1 cellular context compared by ENCODE assay signal in genomic region chr1:11804666-11805453, GRCh38.
TF ChIP-seq lines count a peak whose summit lies in the region.

No MANE protein-coding gene starts in this region.

TF ChIP-seq in GM23338, 12 proteins besides CTCF, POLR2A, EP300 and RAD21 (continued from another document):
- TF ChIP-seq, protein P1, sequence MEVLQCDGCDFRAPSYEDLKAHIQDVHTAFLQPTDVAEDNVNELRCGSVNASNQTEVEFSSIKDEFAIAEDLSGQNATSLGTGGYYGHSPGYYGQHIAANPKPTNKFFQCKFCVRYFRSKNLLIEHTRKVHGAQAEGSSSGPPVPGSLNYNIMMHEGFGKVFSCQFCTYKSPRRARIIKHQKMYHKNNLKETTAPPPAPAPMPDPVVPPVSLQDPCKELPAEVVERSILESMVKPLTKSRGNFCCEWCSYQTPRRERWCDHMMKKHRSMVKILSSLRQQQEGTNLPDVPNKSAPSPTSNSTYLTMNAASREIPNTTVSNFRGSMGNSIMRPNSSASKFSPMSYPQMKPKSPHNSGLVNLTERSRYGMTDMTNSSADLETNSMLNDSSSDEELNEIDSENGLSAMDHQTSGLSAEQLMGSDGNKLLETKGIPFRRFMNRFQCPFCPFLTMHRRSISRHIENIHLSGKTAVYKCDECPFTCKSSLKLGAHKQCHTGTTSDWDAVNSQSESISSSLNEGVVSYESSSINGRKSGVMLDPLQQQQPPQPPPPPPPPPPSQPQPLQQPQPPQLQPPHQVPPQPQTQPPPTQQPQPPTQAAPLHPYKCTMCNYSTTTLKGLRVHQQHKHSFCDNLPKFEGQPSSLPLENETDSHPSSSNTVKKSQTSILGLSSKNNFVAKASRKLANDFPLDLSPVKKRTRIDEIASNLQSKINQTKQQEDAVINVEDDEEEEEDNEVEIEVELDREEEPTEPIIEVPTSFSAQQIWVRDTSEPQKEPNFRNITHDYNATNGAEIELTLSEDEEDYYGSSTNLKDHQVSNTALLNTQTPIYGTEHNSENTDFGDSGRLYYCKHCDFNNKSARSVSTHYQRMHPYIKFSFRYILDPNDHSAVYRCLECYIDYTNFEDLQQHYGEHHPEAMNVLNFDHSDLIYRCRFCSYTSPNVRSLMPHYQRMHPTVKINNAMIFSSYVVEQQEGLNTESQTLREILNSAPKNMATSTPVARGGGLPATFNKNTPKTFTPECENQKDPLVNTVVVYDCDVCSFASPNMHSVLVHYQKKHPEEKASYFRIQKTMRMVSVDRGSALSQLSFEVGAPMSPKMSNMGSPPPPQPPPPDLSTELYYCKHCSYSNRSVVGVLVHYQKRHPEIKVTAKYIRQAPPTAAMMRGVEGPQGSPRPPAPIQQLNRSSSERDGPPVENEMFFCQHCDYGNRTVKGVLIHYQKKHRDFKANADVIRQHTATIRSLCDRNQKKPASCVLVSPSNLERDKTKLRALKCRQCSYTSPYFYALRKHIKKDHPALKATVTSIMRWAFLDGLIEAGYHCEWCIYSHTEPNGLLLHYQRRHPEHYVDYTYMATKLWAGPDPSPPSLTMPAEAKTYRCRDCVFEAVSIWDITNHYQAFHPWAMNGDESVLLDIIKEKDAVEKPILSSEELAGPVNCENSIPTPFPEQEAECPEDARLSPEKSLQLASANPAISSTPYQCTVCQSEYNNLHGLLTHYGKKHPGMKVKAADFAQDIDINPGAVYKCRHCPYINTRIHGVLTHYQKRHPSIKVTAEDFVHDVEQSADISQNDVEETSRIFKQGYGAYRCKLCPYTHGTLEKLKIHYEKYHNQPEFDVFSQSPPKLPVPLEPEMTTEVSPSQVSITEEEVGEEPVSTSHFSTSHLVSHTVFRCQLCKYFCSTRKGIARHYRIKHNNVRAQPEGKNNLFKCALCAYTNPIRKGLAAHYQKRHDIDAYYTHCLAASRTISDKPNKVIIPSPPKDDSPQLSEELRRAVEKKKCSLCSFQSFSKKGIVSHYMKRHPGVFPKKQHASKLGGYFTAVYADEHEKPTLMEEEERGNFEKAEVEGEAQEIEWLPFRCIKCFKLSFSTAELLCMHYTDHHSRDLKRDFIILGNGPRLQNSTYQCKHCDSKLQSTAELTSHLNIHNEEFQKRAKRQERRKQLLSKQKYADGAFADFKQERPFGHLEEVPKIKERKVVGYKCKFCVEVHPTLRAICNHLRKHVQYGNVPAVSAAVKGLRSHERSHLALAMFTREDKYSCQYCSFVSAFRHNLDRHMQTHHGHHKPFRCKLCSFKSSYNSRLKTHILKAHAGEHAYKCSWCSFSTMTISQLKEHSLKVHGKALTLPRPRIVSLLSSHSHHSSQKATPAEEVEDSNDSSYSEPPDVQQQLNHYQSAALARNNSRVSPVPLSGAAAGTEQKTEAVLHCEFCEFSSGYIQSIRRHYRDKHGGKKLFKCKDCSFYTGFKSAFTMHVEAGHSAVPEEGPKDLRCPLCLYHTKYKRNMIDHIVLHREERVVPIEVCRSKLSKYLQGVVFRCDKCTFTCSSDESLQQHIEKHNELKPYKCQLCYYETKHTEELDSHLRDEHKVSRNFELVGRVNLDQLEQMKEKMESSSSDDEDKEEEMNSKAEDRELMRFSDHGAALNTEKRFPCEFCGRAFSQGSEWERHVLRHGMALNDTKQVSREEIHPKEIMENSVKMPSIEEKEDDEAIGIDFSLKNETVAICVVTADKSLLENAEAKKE (CRISPR knock-in tag; IDR thresholded peaks at IDR 0.05), result no peak
- TF ChIP-seq NANOG (IDR thresholded peaks at IDR 0.05; ENCODE audit: borderline replicate concordance), result no peak
- TF ChIP-seq ETS1 (IDR thresholded peaks at IDR 0.05), result no peak
- TF ChIP-seq CREB1 (CRISPR knock-in tag; IDR thresholded peaks at IDR 0.05; ENCODE audit: low read depth), result no peak
- TF ChIP-seq EZH2phosphoT487 (IDR thresholded peaks at IDR 0.05; ENCODE audit: unreplicated experiment), result no peak
- no peak for TF ChIP-seq EZH2 (IDR thresholded peaks at IDR 0.05; ENCODE audit: low read depth, unreplicated experiment)
TF ChIP-seq in GM23338: peak in this region for 0.
